Comparison of ENCODE assay signal across 18 cellular contexts in the genomic region with DNA sequence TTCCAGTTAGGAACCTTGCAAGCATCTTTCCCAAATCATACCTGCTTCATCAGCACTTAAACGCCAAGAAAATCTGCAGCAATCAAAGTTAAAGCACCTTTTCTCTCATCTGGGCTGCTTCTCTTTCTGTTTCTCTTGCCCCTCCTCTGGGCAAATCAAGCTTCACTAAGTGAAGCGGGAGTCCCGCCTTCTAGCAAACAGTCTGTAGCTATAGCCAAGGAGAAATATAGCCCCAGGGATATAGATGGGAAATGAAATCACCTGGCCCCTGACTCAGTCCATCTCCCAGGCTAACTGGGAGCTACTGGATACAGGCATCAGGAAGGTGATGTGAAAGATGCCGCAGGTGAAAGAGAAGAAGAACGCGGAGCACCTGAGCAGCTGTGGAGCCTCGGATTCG.
DNase-seq lines count a peak whose midpoint lies in the region; TF ChIP-seq lines count a peak whose summit lies in the region.
"Had no signal": no experiment of that assay in that cellular context is flagged by ENCODE, and none has a peak within 500 bp of the region (broad histone marks: within the 10 kb centered on the region; RNA-seq: fewer than 3 reads in every experiment).

No MANE protein-coding gene starts in this region.

- TF ChIP-seq CTCF in epithelial cell of proximal tubule (conservative IDR thresholded peaks at IDR 0.05; ENCODE audit: low read depth, low read length), result no peak

- DNase-seq in Caki2 (ENCODE audit: low read depth) (peak; percentile 14), M059J (ENCODE audit: low read depth) (peak; percentile 48), NCI-H69 (lab: John Stamatoyannopoulos, UW) (peak; percentile 47), epithelial cell of proximal tubule (ENCODE audit: low read depth) (no peak), SIG-M5 treated with dmso at 0.1 percent for 504 hours (lab: John Stamatoyannopoulos, UW; ENCODE audit: unreplicated experiment) (no peak), SKM-1 treated with dmso at 0.1 percent for 144 hours (lab: John Stamatoyannopoulos, UW; ENCODE audit: unreplicated experiment) (no peak)
- DNase-seq in activated naive CD4-positive, alpha-beta T cell (lab: John Stamatoyannopoulos, UW), result no peak
- DNase-seq: activated CD4-positive, alpha-beta T cell treated with anti-CD3 and anti-CD28 coated beads, Interleukin-2, amount 10 ng/mL, durations not matched to agents 24 days and 14 days; activated CD8-positive, alpha-beta memory T cell treated with anti-CD3 and anti-CD28 coated beads, Interleukin-2, amount 10 ng/mL, durations not matched to agents 7 days and 5 days; aorta; C1 segment of cervical spinal cord; erythroblast; foreskin fibroblast; MM.1S; NCI-H2171 treated with DMSO at 0.1 percent for 48 hours; NCI-H82 had no signal

- H3K4me3 ChIP-seq in epithelial cell of proximal tubule (ENCODE audit: low read depth, low read length), result peak overlapping the region; percentile 46
- H3K4me3 ChIP-seq: HAP-1, SJSA1 had no signal

- in situ Hi-C loops in Caki2 (cut with HindIII; ENCODE audit: low pct_unique_long_range_greater_than_20kb, low sequenced_read_pairs), result no loop called here

Comparison
In these comparisons a context has a peak if more than half of its experiments do, and no peak if none do; other contexts are left out.
1. DNase-seq: peak in Caki2 (single experiment), M059J (single experiment) and NCI-H69 (single experiment); none in epithelial cell of proximal tubule (single experiment), SIG-M5 treated with dmso at 0.1 percent for 504 hours (single experiment), activated naive CD4-positive, alpha-beta T cell (0 of 4) and SKM-1 treated with dmso at 0.1 percent for 144 hours (single experiment).